In the genomic region with DNA sequence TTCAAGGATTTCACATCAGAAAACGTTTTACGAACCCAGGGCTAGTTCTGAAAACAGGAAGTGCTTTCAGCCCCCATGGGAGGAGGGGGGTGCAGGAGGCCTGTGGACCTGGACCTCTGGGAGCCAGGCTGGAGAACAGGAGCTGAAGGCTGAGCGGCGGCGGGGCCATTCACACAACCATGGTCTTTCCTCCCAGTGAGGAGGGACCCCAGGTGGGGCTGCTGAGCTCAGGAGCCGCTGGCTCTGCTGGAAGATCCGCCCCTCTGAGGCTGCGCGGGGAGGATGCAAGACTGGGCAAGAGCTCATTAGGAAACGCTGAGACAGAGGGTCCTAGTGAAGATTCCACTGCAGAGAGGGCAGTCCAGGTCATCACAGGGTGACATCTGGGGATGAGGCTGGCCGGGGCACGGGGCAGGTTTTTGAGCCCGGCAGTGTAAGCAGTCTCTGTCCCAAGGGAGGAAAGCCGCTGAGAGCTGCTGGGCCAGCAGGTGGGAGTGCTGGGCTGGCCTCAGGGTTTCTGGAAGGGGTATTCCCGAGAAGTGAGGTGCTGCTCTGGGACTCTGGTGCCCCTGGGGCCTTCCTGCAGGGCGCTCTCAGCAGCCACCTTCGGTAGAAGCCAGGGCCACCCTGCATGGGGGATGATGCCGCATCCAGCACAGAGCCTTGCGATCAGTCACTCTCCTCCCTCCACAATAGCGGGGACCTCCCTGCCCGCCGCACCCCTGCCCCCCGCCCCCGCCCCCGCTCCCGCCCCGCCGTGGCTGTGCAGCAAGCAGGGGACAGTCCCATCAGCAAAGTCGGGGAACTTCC, we compare ENCODE assay signal across 8 cellular contexts. TPM values are rescaled to one million over a fixed set of nuclear protein-coding genes. Genes with fewer than 3 reads are reported as not detected.
DNase-seq lines count a peak whose midpoint lies in the region; ATAC-seq and TF ChIP-seq lines count a peak whose summit lies in the region.

No MANE protein-coding gene starts in this region.

- ATAC-seq in HG02763 (IDR thresholded peaks at IDR 0.05; ENCODE audit: unreplicated experiment) (peak; percentile 36), upper lobe of right lung (peak; percentile 26)

- peak; percentile 62 for DNase-seq in GM10266 (ENCODE audit: extremely low spot score)
- peak; percentile 24 for DNase-seq in T follicular helper cell (ENCODE audit: low read depth)
- DNase-seq in colonic mucosa: no peak
- peak; percentile 63 for DNase-seq in upper lobe of right lung
- no peak for DNase-seq in NCI-H1048 (lab: John Stamatoyannopoulos, UW)
- no peak for DNase-seq in HK-2 (ENCODE audit: unreplicated experiment)

- no peaks in the 10 kb centered on the region for H3K27me3 ChIP-seq in colonic mucosa
- H3K27me3 ChIP-seq in mucosa of rectum (ENCODE audit: control insufficient read depth in 2 of 2, insufficient read depth in 2 of 2, low read length in 2 of 2): peaks cover 0 to 3% of the 10 kb centered on the region in 2 donors
- no peaks in the 10 kb centered on the region for H3K27me3 ChIP-seq in upper lobe of right lung

- H3K4me3 ChIP-seq in colonic mucosa (peak overlapping the region; percentile 19), mucosa of rectum (ENCODE audit: low read length in 2 of 2) (peak overlapping the region; percentile 37 to 64), upper lobe of right lung (peak overlapping the region; percentile 32)

- H3K9me3 ChIP-seq in colonic mucosa (no peaks in the 10 kb centered on the region), mucosa of rectum (ENCODE audit: control insufficient read depth in 2 of 2, low read length in 2 of 2) (no peaks in the 10 kb centered on the region), upper lobe of right lung (no peaks in the 10 kb centered on the region)

- H3K36me3 ChIP-seq in colonic mucosa (no peaks in the 10 kb centered on the region), mucosa of rectum (ENCODE audit: control insufficient read depth in 2 of 2, insufficient read depth in 2 of 2, low read length in 2 of 2) (no peaks in the 10 kb centered on the region), upper lobe of right lung (no peaks in the 10 kb centered on the region)

- H3K9ac ChIP-seq in colonic mucosa (ENCODE audit: low read depth in 2 of 2, low read length in 2 of 2) (peak overlapping the region in 1 of 2 donors; percentile 16), mucosa of rectum (ENCODE audit: low read depth in 1 of 2, low read length in 2 of 2) (peak overlapping the region; percentile 47 to 53)

- intact Hi-C loops in colonic mucosa (cut with DNase I) (no loop called here), upper lobe of right lung (cut with DNase I) (no loop called here)

- TF ChIP-seq CTCF in GM10266 (IDR thresholded peaks at IDR 0.05; ENCODE audit: control insufficient read depth, insufficient read depth, low read depth, missing control alignments): peak; percentile 48
- TF ChIP-seq CTCF in colonic mucosa (IDR thresholded peaks at IDR 0.05): no peak
- TF ChIP-seq CTCF in upper lobe of right lung (IDR thresholded peaks at IDR 0.05): no peak

- H3K4me1 ChIP-seq in colonic mucosa (no peaks in the 10 kb centered on the region), mucosa of rectum (ENCODE audit: control insufficient read depth in 2 of 2, insufficient read depth in 2 of 2, low read length in 2 of 2) (peaks cover 6 to 17% of the 10 kb centered on the region in 2 donors), upper lobe of right lung (no peaks in the 10 kb centered on the region)

- H3K27ac ChIP-seq in colonic mucosa (peak overlapping the region; percentile 19), mucosa of rectum (ENCODE audit: low read depth in 2 of 2, low read length in 2 of 2) (peak overlapping the region; percentile 45 to 58), upper lobe of right lung (peak overlapping the region; percentile 15)

RNA-seq across cellular contexts. Expression of a gene that starts 7.5 kb away (rescaled TPM):
- total RNA-seq in colonic mucosa: 1 to 10 TPM; 2.0 to 2.5 TPM
- 23.0 TPM for total RNA-seq in upper lobe of right lung

RNA-seq across cellular contexts. Expression of a gene that starts 52.7 kb away (rescaled TPM):
- total RNA-seq in colonic mucosa: under 1 TPM; 0.35 to 0.90 TPM
- total RNA-seq in upper lobe of right lung: 5.2 TPM

RNA-seq across cellular contexts. Expression of a gene that starts 56.7 kb away (rescaled TPM):
- total RNA-seq in colonic mucosa (10 to 100 TPM in 1 of 2 donors, 1 to 10 TPM in 1; 7.3 to 17.7 TPM), upper lobe of right lung (142 TPM)

Comparison
In these comparisons a context has a peak if more than half of its experiments do, and no peak if none do; other contexts are left out.
1. DNase-seq: peak in GM10266 (single experiment), T follicular helper cell (single experiment) and upper lobe of right lung (single experiment); none in colonic mucosa (single experiment), NCI-H1048 (single experiment) and HK-2 (single experiment).
2. Peak in every context shown above with its lines, with median percentiles within 50 percentile points of each other: H3K27ac ChIP-seq and H3K4me3 ChIP-seq.